ENCODE assay signal across 10 cellular contexts in genomic region chr10:123945506-123945905, GRCh38. TPM values are rescaled to one million over a fixed set of nuclear protein-coding genes. Genes with fewer than 3 reads are reported as not detected.
DNase-seq lines count a peak whose midpoint lies in the region; ATAC-seq lines count a peak whose summit lies in the region.
"Had no signal": no experiment of that assay in that cellular context is flagged by ENCODE, and none has a peak within 500 bp of the region (broad histone marks: within the 10 kb centered on the region; RNA-seq: fewer than 3 reads in every experiment).

No MANE protein-coding gene starts in this region.

- no peaks in the 10 kb centered on the region for H3K9me3 ChIP-seq in adipocyte (ENCODE audit: control insufficient read depth, low read length)
- H3K9me3 ChIP-seq: transverse colon had no signal

- H3K4me2 ChIP-seq in mesendoderm (ENCODE audit: low read length): no peak overlapping the region

- no peak overlapping the region for H2BK5ac ChIP-seq in mesendoderm (ENCODE audit: low read length)

- H3K27me3 ChIP-seq in adipocyte (replicated peaks; ENCODE audit: control insufficient read depth, insufficient read depth, low read length) (no peaks in the 10 kb centered on the region), mesendoderm (ENCODE audit: insufficient read depth, low read length, poor library complexity) (no peaks in the 10 kb centered on the region)

- H3K27ac Mint-ChIP-seq in activated T-helper 2 cell treated with anti-CD3 and anti-CD28 coated beads, Interferon-gamma antibody, Interleukin-2, Interleukin-4, amounts not matched to agents 10 μg/mL and 5 μg/mL and 100 μg/mL, durations not matched to agents 14 hours and 24 hours and 36 hours: no peak overlapping the region
- H3K27ac Mint-ChIP-seq: activated CD4-positive, alpha-beta memory T cell treated with anti-CD3 and anti-CD28 coated beads, Interleukin-2, amount 10 ng/mL, durations not matched to agents 7 days and 5 days had no signal

- no peak overlapping the region for H4K5ac ChIP-seq in mesendoderm (ENCODE audit: low read length)

- no peak overlapping the region for H3K18ac ChIP-seq in mesendoderm (ENCODE audit: low read length)

- ATAC-seq in GM21360 (IDR thresholded peaks at IDR 0.05; ENCODE audit: unreplicated experiment): no peak

- no peak overlapping the region for H2AK5ac ChIP-seq in mesendoderm (ENCODE audit: low read length)

- no peak overlapping the region for H2BK15ac ChIP-seq in mesendoderm (replicated peaks; ENCODE audit: low read depth)

- H3K9me3 Mint-ChIP-seq in activated T-helper 2 cell treated with anti-CD3 and anti-CD28 coated beads, Interferon-gamma antibody, Interleukin-2, Interleukin-4, amounts not matched to agents 10 μg/mL and 5 μg/mL and 100 μg/mL, durations not matched to agents 14 hours and 24 hours and 36 hours: no peaks in the 10 kb centered on the region
- H3K9me3 Mint-ChIP-seq: activated CD4-positive, alpha-beta memory T cell treated with anti-CD3 and anti-CD28 coated beads, Interleukin-2, amount 10 ng/mL, durations not matched to agents 7 days and 5 days had no signal

- no peak overlapping the region for H3K27ac ChIP-seq in mesendoderm (ENCODE audit: low read depth, low read length)
- H3K27ac ChIP-seq: transverse colon had no signal

- H3K23ac ChIP-seq in mesendoderm (ENCODE audit: low read length): no peak overlapping the region

- no CpG with 5 or more reads among the region's 3 CpGs for WGBS in mesendoderm (ENCODE audit: extremely low coverage, insufficient coverage, low lambda C conversion rate)

- no peaks in the 10 kb centered on the region for H3K79me2 ChIP-seq in mesendoderm (ENCODE audit: control insufficient read depth, insufficient read depth, low read length)

- H3K4ac ChIP-seq in mesendoderm (ENCODE audit: low read depth, low read length): no peak overlapping the region

- H4K8ac ChIP-seq in mesendoderm (ENCODE audit: low read depth, low read length): no peak overlapping the region

- no peaks in the 10 kb centered on the region for H3K36me3 Mint-ChIP-seq in activated T-helper 2 cell treated with anti-CD3 and anti-CD28 coated beads, Interferon-gamma antibody, Interleukin-2, Interleukin-4, amounts not matched to agents 10 μg/mL and 5 μg/mL and 100 μg/mL, durations not matched to agents 14 hours and 24 hours and 36 hours (ENCODE audit: low read depth)

- H3K4me1 ChIP-seq in adipocyte (ENCODE audit: control insufficient read depth, insufficient read depth, low read length) (no peaks in the 10 kb centered on the region), mesendoderm (ENCODE audit: control insufficient read depth, low read depth, low read length) (peaks cover 5% of the 10 kb centered on the region)
- H3K4me1 ChIP-seq: transverse colon had no signal

- H3K36me3 ChIP-seq in adipocyte (ENCODE audit: control insufficient read depth, insufficient read depth, low read length, severe bottlenecking) (no peaks in the 10 kb centered on the region), mesendoderm (ENCODE audit: control insufficient read depth, insufficient read depth, low read length) (no peaks in the 10 kb centered on the region)
- H3K36me3 ChIP-seq: transverse colon had no signal

- intact Hi-C loops in activated T-helper 2 cell treated with anti-CD3 and anti-CD28 coated beads, Interferon-gamma antibody, Interleukin-2, Interleukin-4, amounts not matched to agents 10 μg/mL and 5 μg/mL and 100 μg/mL, durations not matched to agents 14 hours and 24 hours and 36 hours (cut with micrococcal nuclease): no loop called here

- no peaks in the 10 kb centered on the region for H3K4me1 Mint-ChIP-seq in activated T-helper 2 cell treated with anti-CD3 and anti-CD28 coated beads, Interferon-gamma antibody, Interleukin-2, Interleukin-4, amounts not matched to agents 10 μg/mL and 5 μg/mL and 100 μg/mL, durations not matched to agents 14 hours and 24 hours and 36 hours (ENCODE audit: low read depth)
- H3K4me1 Mint-ChIP-seq: activated CD4-positive, alpha-beta memory T cell treated with anti-CD3 and anti-CD28 coated beads, Interleukin-2, amount 10 ng/mL, durations not matched to agents 7 days and 5 days had no signal

- no peak overlapping the region for H3K4me3 Mint-ChIP-seq in activated T-helper 2 cell treated with anti-CD3 and anti-CD28 coated beads, Interferon-gamma antibody, Interleukin-2, Interleukin-4, amounts not matched to agents 10 μg/mL and 5 μg/mL and 100 μg/mL, durations not matched to agents 14 hours and 24 hours and 36 hours (ENCODE audit: low read depth)
- H3K4me3 Mint-ChIP-seq: activated CD4-positive, alpha-beta memory T cell treated with anti-CD3 and anti-CD28 coated beads, Interleukin-2, amount 10 ng/mL, durations not matched to agents 7 days and 5 days had no signal

- no peaks in the 10 kb centered on the region for H3K27me3 Mint-ChIP-seq in activated T-helper 2 cell treated with anti-CD3 and anti-CD28 coated beads, Interferon-gamma antibody, Interleukin-2, Interleukin-4, amounts not matched to agents 10 μg/mL and 5 μg/mL and 100 μg/mL, durations not matched to agents 14 hours and 24 hours and 36 hours (ENCODE audit: low read depth)
- H3K27me3 Mint-ChIP-seq: activated CD4-positive, alpha-beta memory T cell treated with anti-CD3 and anti-CD28 coated beads, Interleukin-2, amount 10 ng/mL, durations not matched to agents 7 days and 5 days had no signal

- no peak overlapping the region for H3K9ac ChIP-seq in adipocyte (ENCODE audit: low read length)
- no peak overlapping the region for H3K9ac ChIP-seq in mesendoderm (ENCODE audit: low read length)

- DNase-seq in DMS153 (lab: John Stamatoyannopoulos, UW) (peak; percentile 37), HT-29 (ENCODE audit: low spot score) (peak; percentile 22), adipocyte (ENCODE audit: low read depth) (peak; percentile 63), mesendoderm (peak; percentile 82)
- no peak for DNase-seq in activated CD4-positive, alpha-beta T cell treated with anti-CD3 and anti-CD28 coated beads, Interleukin-2, amount 50 U/mL, for 4 hours
- DNase-seq in activated T-helper 2 cell treated with anti-CD3 and anti-CD28 coated beads, Interferon-gamma antibody, Interleukin-2, Interleukin-4, amounts not matched to agents 10 μg/mL and 5 μg/mL and 100 μg/mL, durations not matched to agents 14 hours and 24 hours and 36 hours (ENCODE audit: low spot score): no peak
- DNase-seq in activated CD4-positive, alpha-beta T cell treated with anti-CD3 and anti-CD28 coated beads, Interleukin-2, amount 50 U/mL, for 1 hour: no peak
- DNase-seq: activated CD4-positive, alpha-beta memory T cell treated with anti-CD3 and anti-CD28 coated beads, Interleukin-2, amount 10 ng/mL, durations not matched to agents 7 days and 5 days; transverse colon had no signal

- H2BK120ac ChIP-seq in mesendoderm (ENCODE audit: low read depth, low read length): no peak overlapping the region

- no peak overlapping the region for H3K4me3 ChIP-seq in adipocyte (ENCODE audit: low read length)
- H3K4me3 ChIP-seq in mesendoderm (ENCODE audit: low read length): no peak overlapping the region
- H3K4me3 ChIP-seq: transverse colon had no signal

- no peaks in the 10 kb centered on the region for H3K79me1 ChIP-seq in mesendoderm (ENCODE audit: low read length)

- H3K56ac ChIP-seq in mesendoderm (ENCODE audit: low read length): no peak overlapping the region

RNA-seq across cellular contexts. Expression of gene CPXM2, which starts 53.9 kb away (rescaled TPM):
- total RNA-seq in HT-29 (2014; rRNA removed; shearing (Covaris generic)): not detected in 2 replicates
- 0.66 TPM for polyA plus RNA-seq in mesendoderm (2013, experiment 1 of 2)
- polyA plus RNA-seq in mesendoderm (2013, experiment 2 of 2): 0.63 TPM
- total RNA-seq in activated T-helper 2 cell treated with anti-CD3 and anti-CD28 coated beads, Interferon-gamma antibody, Interleukin-2, Interleukin-4, amounts not matched to agents 10 μg/mL and 5 μg/mL and 100 μg/mL, durations not matched to agents 14 hours and 24 hours and 36 hours: not detected in 2 replicates
- total RNA-seq: activated CD4-positive, alpha-beta memory T cell treated with anti-CD3 and anti-CD28 coated beads, Interleukin-2, amount 10 ng/mL, durations not matched to agents 7 days and 5 days had no signal

Comparison
In these comparisons a context has a peak if more than half of its experiments do, and no peak if none do; other contexts are left out.
1. DNase-seq: peak in DMS153 (single experiment), HT-29 (single experiment), adipocyte (single experiment) and mesendoderm (single experiment); none in activated CD4-positive, alpha-beta T cell treated with anti-CD3 and anti-CD28 coated beads, Interleukin-2, amount 50 U/mL, for 4 hours (0 of 2), activated T-helper 2 cell treated with anti-CD3 and anti-CD28 coated beads, Interferon-gamma antibody, Interleukin-2, Interleukin-4, amounts not matched to agents 10 μg/mL and 5 μg/mL and 100 μg/mL, durations not matched to agents 14 hours and 24 hours and 36 hours (single experiment) and activated CD4-positive, alpha-beta T cell treated with anti-CD3 and anti-CD28 coated beads, Interleukin-2, amount 50 U/mL, for 1 hour (single experiment).